3 cellular contexts compared by ENCODE assay signal in genomic region chr3:12796171-12797123, GRCh38.
A peak's percentile ranks its signal among the peaks of the same experiment; 100 is the strongest.
TF ChIP-seq lines count a peak whose summit lies in the region.

Gene CAND2 (plus strand): TSS chr3:12796680. CDS start chr3:12796721, 41 bp downstream.

TF ChIP-seq in liver, 16 proteins besides CTCF, POLR2A, EP300 and RAD21:
- TF ChIP-seq ATF3 (IDR thresholded peaks at IDR 0.05) (no peak), GABPA (IDR thresholded peaks at IDR 0.05 in 1 of 2, conservative IDR thresholded peaks at IDR 0.05 in 1 of 2) (no peak), YY1 (IDR thresholded peaks at IDR 0.05) (no peak), REST (IDR thresholded peaks at IDR 0.05) (no peak), TAF1 (conservative IDR thresholded peaks at IDR 0.05) (no peak), EGR1 (IDR thresholded peaks at IDR 0.05; ENCODE audit: low read depth in 2 of 2) (no peak), RXRA (IDR thresholded peaks at IDR 0.05) (no peak), JUND (IDR thresholded peaks at IDR 0.05) (no peak), NR2F2 (IDR thresholded peaks at IDR 0.05) (no peak)
- TF ChIP-seq, protein P1, sequence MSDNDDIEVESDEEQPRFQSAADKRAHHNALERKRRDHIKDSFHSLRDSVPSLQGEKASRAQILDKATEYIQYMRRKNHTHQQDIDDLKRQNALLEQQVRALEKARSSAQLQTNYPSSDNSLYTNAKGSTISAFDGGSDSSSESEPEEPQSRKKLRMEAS (IDR thresholded peaks at IDR 0.05) = no peak

TF ChIP-seq in HepG2, 621 proteins besides CTCF, POLR2A, EP300 and RAD21:
- no peak for TF ChIP-seq ATM (IDR thresholded peaks at IDR 0.05; ENCODE audit: borderline replicate concordance)
- TF ChIP-seq, protein P2, sequence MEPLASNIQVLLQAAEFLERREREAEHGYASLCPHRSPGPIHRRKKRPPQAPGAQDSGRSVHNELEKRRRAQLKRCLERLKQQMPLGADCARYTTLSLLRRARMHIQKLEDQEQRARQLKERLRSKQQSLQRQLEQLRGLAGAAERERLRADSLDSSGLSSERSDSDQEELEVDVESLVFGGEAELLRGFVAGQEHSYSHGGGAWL (CRISPR knock-in tag; IDR thresholded peaks at IDR 0.05) = no peak

TF ChIP-seq in GM12878, 131 proteins besides CTCF, POLR2A, EP300 and RAD21:
- no peak for TF ChIP-seq GABPA (IDR thresholded peaks at IDR 0.05; ENCODE audit: low read depth)
- TF ChIP-seq YY1 (IDR thresholded peaks at IDR 0.05; ENCODE audit: low read depth, low read length) = peak; percentile 84
- 0 out of 2 replicates have a peak, but pooled peaks have one; percentile 27 for TF ChIP-seq IKZF1 (conservative IDR thresholded peaks at IDR 0.05)
